Comparison of ENCODE assay signal across 1 cellular context in genomic region chr5:149498724-149499336, GRCh38.
TF ChIP-seq lines count a peak whose summit lies in the region.

No MANE protein-coding gene starts in this region.

TF ChIP-seq in A549, 52 proteins besides CTCF, POLR2A, EP300 and RAD21:
- TF ChIP-seq MAFK (IDR thresholded peaks at IDR 0.05; ENCODE audit: partially characterized antibody), result peak; percentile 33
- no peak for TF ChIP-seq HDAC2 (IDR thresholded peaks at IDR 0.05)
- no peak for TF ChIP-seq NPAS2 (CRISPR knock-in tag; IDR thresholded peaks at IDR 0.05; ENCODE audit: borderline replicate concordance)
- no peak for TF ChIP-seq HEYL (CRISPR knock-in tag; IDR thresholded peaks at IDR 0.05)
- no peak for TF ChIP-seq FOSB (CRISPR knock-in tag; IDR thresholded peaks at IDR 0.05)
